ENCODE assay signal across 8 cellular contexts in the genomic region with DNA sequence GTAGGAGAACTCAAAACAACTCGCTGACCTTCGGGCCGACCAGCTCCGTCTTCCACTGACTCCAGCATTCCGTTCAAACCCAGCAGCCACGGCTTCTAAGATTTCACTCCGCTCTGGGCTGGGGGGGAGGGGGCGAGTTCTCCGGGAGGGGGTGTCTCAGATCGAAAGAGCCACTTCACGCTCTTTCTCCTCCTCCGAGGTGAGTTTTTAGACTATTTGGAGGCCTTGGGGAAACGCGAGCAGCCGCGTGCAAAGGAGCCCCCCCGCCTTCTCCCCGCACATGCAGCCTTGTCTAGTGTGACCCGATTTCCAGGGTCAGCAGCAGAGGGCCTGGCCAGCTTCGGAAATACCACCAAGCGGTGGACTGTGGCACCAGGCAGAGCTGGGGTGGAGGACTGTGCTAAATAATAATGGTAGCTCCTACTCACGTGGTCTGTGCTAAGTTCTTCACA.
DNase-seq lines count a peak whose midpoint lies in the region; ATAC-seq lines count a peak whose summit lies in the region.

No MANE protein-coding gene starts in this region.

- H3K4me3 Mint-ChIP-seq in activated naive CD8-positive, alpha-beta T cell: peak overlapping the region; percentile 87
- H3K4me3 Mint-ChIP-seq in stimulated activated memory B cell treated with anti-CD40 and anti-IgM and Interleukin-4, amounts not matched to agents 10 μg/mL and 1 μg/mL and 100 μg/mL, for 72 hours: peak overlapping the region; percentile 91

- H3K4me3 ChIP-seq in iPS-11a (ENCODE audit: low read depth, low read length): peak overlapping the region; percentile 51

- H3K9me3 Mint-ChIP-seq in activated naive CD8-positive, alpha-beta T cell (ENCODE audit: low read depth): no peaks in the 10 kb centered on the region
- H3K9me3 Mint-ChIP-seq in stimulated activated memory B cell treated with anti-CD40 and anti-IgM and Interleukin-4, amounts not matched to agents 10 μg/mL and 1 μg/mL and 100 μg/mL, for 72 hours: no peaks in the 10 kb centered on the region

- H3K27me3 Mint-ChIP-seq in activated naive CD8-positive, alpha-beta T cell: no peaks in the 10 kb centered on the region
- H3K27me3 Mint-ChIP-seq in stimulated activated memory B cell treated with anti-CD40 and anti-IgM and Interleukin-4, amounts not matched to agents 10 μg/mL and 1 μg/mL and 100 μg/mL, for 72 hours: no peaks in the 10 kb centered on the region

- DNase-seq in AG20443 (ENCODE audit: low spot score) (peak; percentile 20), cerebellar cortex (ENCODE audit: low spot score) (no peak), iPS-NIHi7 (ENCODE audit: extremely low spot score) (no peak)

- peaks cover 26% of the 10 kb centered on the region for H3K4me1 Mint-ChIP-seq in activated naive CD8-positive, alpha-beta T cell (ENCODE audit: low read depth)
- peaks cover 40% of the 10 kb centered on the region for H3K4me1 Mint-ChIP-seq in stimulated activated memory B cell treated with anti-CD40 and anti-IgM and Interleukin-4, amounts not matched to agents 10 μg/mL and 1 μg/mL and 100 μg/mL, for 72 hours

- peak overlapping the region; percentile 99 for H3K27ac Mint-ChIP-seq in activated naive CD8-positive, alpha-beta T cell
- H3K27ac Mint-ChIP-seq in stimulated activated memory B cell treated with anti-CD40 and anti-IgM and Interleukin-4, amounts not matched to agents 10 μg/mL and 1 μg/mL and 100 μg/mL, for 72 hours: peak overlapping the region; percentile 99

- no peaks in the 10 kb centered on the region for H3K36me3 Mint-ChIP-seq in activated naive CD8-positive, alpha-beta T cell
- no peaks in the 10 kb centered on the region for H3K36me3 Mint-ChIP-seq in stimulated activated memory B cell treated with anti-CD40 and anti-IgM and Interleukin-4, amounts not matched to agents 10 μg/mL and 1 μg/mL and 100 μg/mL, for 72 hours

- ATAC-seq in HG03342 (IDR thresholded peaks at IDR 0.05; ENCODE audit: unreplicated experiment) (peak; percentile 10), HG02938 (IDR thresholded peaks at IDR 0.05; ENCODE audit: unreplicated experiment) (no peak)
- no peak for ATAC-seq in stimulated activated memory B cell treated with anti-CD40 and anti-IgM and Interleukin-4, amounts not matched to agents 10 μg/mL and 1 μg/mL and 100 μg/mL, for 72 hours
